Comparison of ENCODE assay signal across 11 cellular contexts in the genomic region with DNA sequence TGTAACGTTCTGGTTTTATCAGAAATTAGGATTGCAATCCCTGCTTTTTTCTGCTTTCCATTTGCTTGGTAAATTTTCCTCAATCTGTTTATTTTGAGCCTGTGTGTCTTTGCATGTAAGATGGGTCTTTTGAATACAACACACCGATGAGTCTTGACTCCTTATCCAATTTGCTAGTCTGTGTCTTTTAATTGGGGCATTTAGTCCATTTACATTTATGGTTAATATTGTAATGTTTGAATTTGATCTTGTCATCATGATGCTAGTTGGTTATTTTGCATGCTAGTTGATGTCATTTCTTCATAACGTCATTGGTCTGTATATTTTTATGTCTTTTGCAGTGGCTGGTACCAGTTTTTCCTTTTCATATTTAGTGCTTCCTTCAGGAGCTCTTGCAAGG. TPM values are rescaled to one million over a fixed set of nuclear protein-coding genes. Genes with fewer than 3 reads are reported as not detected.
"Had no signal": no experiment of that assay in that cellular context is flagged by ENCODE, and none has a peak within 500 bp of the region (broad histone marks: within the 10 kb centered on the region; RNA-seq: fewer than 3 reads in every experiment).

No MANE protein-coding gene starts in this region.

RNA-seq across cellular contexts. Expression of a gene that starts 34.5 kb away (rescaled TPM):
- total RNA-seq: OCI-LY7, PC-3, PC-9, Peyer's patch, Right ventricle myocardium inferior, Right ventricle myocardium superior, RPMI7951, SJCRH30, SJSA1, SK-MEL-5 had no signal
- polyA plus RNA-seq: SK-N-SH had no signal
